20 cellular contexts compared by ENCODE assay signal in genomic region chr15:100284701-100285100, GRCh38. TPM values are rescaled to one million over a fixed set of nuclear protein-coding genes. Genes with fewer than 3 reads are reported as not detected.
DNase-seq lines count a peak whose midpoint lies in the region; ATAC-seq and TF ChIP-seq lines count a peak whose summit lies in the region.
"Had no signal": no experiment of that assay in that cellular context is flagged by ENCODE, and none has a peak within 500 bp of the region (broad histone marks: within the 10 kb centered on the region; RNA-seq: fewer than 3 reads in every experiment).

No MANE protein-coding gene starts in this region.

- H3K4me1 ChIP-seq in heart left ventricle (peaks cover 0 to 12% (median 0%) of the 10 kb centered on the region in 12 donors), mucosa of descending colon (ENCODE audit: low read depth) (no peaks in the 10 kb centered on the region), transverse colon (peaks cover 0 to 3% (median 0%) of the 10 kb centered on the region in 4 donors), PC-9 (replicated peaks; ENCODE audit: insufficient read depth) (peaks cover 23% of the 10 kb centered on the region)
- H3K4me1 ChIP-seq: parathyroid adenoma had no signal

- CTCF ChIA-PET in activated CD8-positive, alpha-beta memory T cell treated with anti-CD3 and anti-CD28 coated beads, Interleukin-2, amount 10 ng/mL, durations not matched to agents 7 days and 5 days (lab: Charles Lee) = no interaction called here
- CTCF ChIA-PET in PC-9 (lab: Charles Lee) = no interaction called here

- H4K20me1 ChIP-seq in PC-9 (ENCODE audit: insufficient read depth) = no peaks in the 10 kb centered on the region

- H3K36me3 Mint-ChIP-seq in activated CD8-positive, alpha-beta memory T cell treated with anti-CD3 and anti-CD28 coated beads, Interleukin-2, amount 10 ng/mL, durations not matched to agents 7 days and 5 days = no peaks in the 10 kb centered on the region
- H3K36me3 Mint-ChIP-seq: IgD-negative memory B cell had no signal

- H3K27me3 Mint-ChIP-seq in activated CD8-positive, alpha-beta memory T cell treated with anti-CD3 and anti-CD28 coated beads, Interleukin-2, amount 10 ng/mL, durations not matched to agents 7 days and 5 days = no peaks in the 10 kb centered on the region
- H3K27me3 Mint-ChIP-seq: CD4-positive, alpha-beta T cell; T-cell had no signal

- H3K9me2 ChIP-seq in PC-9 (ENCODE audit: insufficient read depth) = no peaks in the 10 kb centered on the region

- no peaks in the 10 kb centered on the region for H3K4me1 Mint-ChIP-seq in activated CD8-positive, alpha-beta memory T cell treated with anti-CD3 and anti-CD28 coated beads, Interleukin-2, amount 10 ng/mL, durations not matched to agents 7 days and 5 days
- H3K4me1 Mint-ChIP-seq: activated B cell treated with CpG ODN at 0.5 μM for 24 hours, IgD-negative memory B cell had no signal

- POLR2A ChIA-PET in PC-9 (lab: Charles Lee; ENCODE audit: unreplicated experiment) = interaction anchor here (0.6 kb wide), 1 partner anchor 434 kb away, joined by 3 read pairs; no protein-coding TSS in a partner anchor

- TF ChIP-seq EP300 in transverse colon (IDR thresholded peaks at IDR 0.05; ENCODE audit: low read depth) = no peak

- no peak overlapping the region for H3K4me2 ChIP-seq in PC-9

- TF ChIP-seq POLR2A in heart left ventricle (IDR thresholded peaks at IDR 0.05) (no peak), transverse colon (IDR thresholded peaks at IDR 0.05) (no peak)

- no peak overlapping the region for H3K4me3 Mint-ChIP-seq in activated CD8-positive, alpha-beta memory T cell treated with anti-CD3 and anti-CD28 coated beads, Interleukin-2, amount 10 ng/mL, durations not matched to agents 7 days and 5 days
- H3K4me3 Mint-ChIP-seq: activated B cell treated with CpG ODN at 0.5 μM for 24 hours; CD4-positive, alpha-beta T cell; IgD-negative memory B cell; T-cell had no signal

- intact Hi-C loops in heart left ventricle (cut with DNase I) = no loop called here
- intact Hi-C loops in mucosa of descending colon (cut with DNase I, micrococcal nuclease) = no loop called here
- intact Hi-C loops in transverse colon (cut with DNase I; ENCODE audit: low total_unique reads) = no loop called here
- intact Hi-C loops in PC-9 (cut with micrococcal nuclease; ENCODE audit: unreplicated experiment) = no loop called here

- no peak overlapping the region for H3K27ac Mint-ChIP-seq in activated CD8-positive, alpha-beta memory T cell treated with anti-CD3 and anti-CD28 coated beads, Interleukin-2, amount 10 ng/mL, durations not matched to agents 7 days and 5 days
- H3K27ac Mint-ChIP-seq: activated B cell treated with CpG ODN at 0.5 μM for 24 hours; CD4-positive, alpha-beta T cell; IgD-negative memory B cell; T-cell had no signal

- no TSS peak for BruUV-seq in PC-9 (replicated peaks; lab: Mats Ljungman, UMichigan)

- H3F3A ChIP-seq in PC-9 (ENCODE audit: insufficient read depth, low read depth) = peaks cover 13% of the 10 kb centered on the region; the same call in 1 of the 2 replicates

- WGBS in heart left ventricle, 4 donors = 39 to 60% (median 48%) methylated on average over 6 of the region's 6 CpGs
- 26 to 39% methylated on average over 6 of the region's 6 CpGs for WGBS in transverse colon (ENCODE audit: low coverage in 1 of 2), 2 donors

- H3K4me3 ChIP-seq in heart left ventricle (no peak overlapping the region), mucosa of descending colon (no peak overlapping the region), transverse colon (no peak overlapping the region), PC-9 (no peak overlapping the region)

- H3K79me2 ChIP-seq in PC-9 (ENCODE audit: low read depth) = no peaks in the 10 kb centered on the region
- H3K79me2 ChIP-seq: parathyroid adenoma had no signal

- H3K36me3 ChIP-seq in heart left ventricle (no peaks in the 10 kb centered on the region), mucosa of descending colon (ENCODE audit: low read depth) (no peaks in the 10 kb centered on the region), transverse colon (no peaks in the 10 kb centered on the region), PC-9 (ENCODE audit: low read depth) (no peaks in the 10 kb centered on the region)

- ATAC-seq in activated CD8-positive, alpha-beta memory T cell treated with anti-CD3 and anti-CD28 coated beads, Interleukin-2, amount 10 ng/mL, durations not matched to agents 7 days and 5 days = no peak
- peak; percentile 55 to 93 (median 74) for ATAC-seq in heart left ventricle
- peak; percentile 37 for ATAC-seq in mucosa of descending colon
- ATAC-seq: T-cell had no signal

- DNase-seq in activated CD8-positive, alpha-beta memory T cell treated with anti-CD3 and anti-CD28 coated beads for 24 hours = peak; percentile 49
- DNase-seq in activated CD8-positive, alpha-beta memory T cell treated with anti-CD3 and anti-CD28 coated beads, Interleukin-2, amount 10 ng/mL, durations not matched to agents 7 days and 5 days = no peak
- DNase-seq in heart left ventricle = peak; percentile 52 to 88 (median 83)
- DNase-seq in mucosa of descending colon = peak in 2 of 3 donors; percentile 28 to 52
- DNase-seq in transverse colon = peak; percentile 36
- DNase-seq in SKM-1 (lab: John Stamatoyannopoulos, UW; ENCODE audit: unreplicated experiment) = no peak
- DNase-seq in PC-9 = no peak
- DNase-seq in midbrain (lab: John Stamatoyannopoulos, UW) = no peak
- DNase-seq: ACHN; activated B cell treated with CpG ODN at 0.5 μM for 24 hours; activated gamma-delta T cell; amniotic stem cell; CD4-positive, alpha-beta T cell; EL; NCI-H2081; NCI-H69; stimulated activated naive CD4-positive, alpha-beta T cell treated with Interleukin-2 at 50 U/mL for 16 hours; T-cell had no signal

- peaks cover 2% of the 10 kb centered on the region for H3K9me3 Mint-ChIP-seq in activated CD8-positive, alpha-beta memory T cell treated with anti-CD3 and anti-CD28 coated beads, Interleukin-2, amount 10 ng/mL, durations not matched to agents 7 days and 5 days (ENCODE audit: low read depth)
- H3K9me3 Mint-ChIP-seq: CD4-positive, alpha-beta T cell had no signal

- H3K27ac ChIP-seq in heart left ventricle = no peak overlapping the region
- no peak overlapping the region for H3K27ac ChIP-seq in transverse colon
- H3K27ac ChIP-seq in PC-9 = no peak overlapping the region
- H3K27ac ChIP-seq: parathyroid adenoma had no signal

- no peak overlapping the region for H2AFZ ChIP-seq in PC-9
- H2AFZ ChIP-seq: parathyroid adenoma had no signal

- H3K9me3 ChIP-seq in heart left ventricle (peaks cover 0 to 5% (median 0%) of the 10 kb centered on the region in 12 donors), mucosa of descending colon (peaks cover 4% of the 10 kb centered on the region), transverse colon (no peaks in the 10 kb centered on the region), PC-9 (ENCODE audit: insufficient read depth, low read depth) (no peaks in the 10 kb centered on the region)

- no peaks in the 10 kb centered on the region for H3K27me3 ChIP-seq in heart left ventricle
- no peaks in the 10 kb centered on the region for H3K27me3 ChIP-seq in transverse colon
- H3K27me3 ChIP-seq in PC-9 (ENCODE audit: insufficient read depth, low read depth) = no peaks in the 10 kb centered on the region

- in situ Hi-C loops in transverse colon (cut with MboI; ENCODE audit: low pct_ligation_motif_present in 1 of 4, low pct_unique_long_range_greater_than_20kb in 1 of 4, low sequenced_read_pairs in 3 of 4) = no loop called here

- TF ChIP-seq CTCF in heart left ventricle (IDR thresholded peaks at IDR 0.05) (no peak), mucosa of descending colon (IDR thresholded peaks at IDR 0.05) (no peak), transverse colon (IDR thresholded peaks at IDR 0.05) (no peak), PC-9 (conservative IDR thresholded peaks at IDR 0.05) (no peak)

RNA-seq across cellular contexts. Expression of gene ADAMTS17, which starts 57.1 kb away (rescaled TPM):
- total RNA-seq in activated CD8-positive, alpha-beta memory T cell treated with anti-CD3 and anti-CD28 coated beads, Interleukin-2, amount 10 ng/mL, durations not matched to agents 7 days and 5 days = 1 to 10 TPM; 1.6 to 1.9 TPM
- total RNA-seq in heart left ventricle (1 to 10 TPM in 7 of 9 donors, under 1 TPM in 2; 0.52 to 2.4 (median 1.9) TPM), mucosa of descending colon (10 to 100 TPM in 1 of 3 donors, 1 to 10 TPM in 2; 5.2 to 13.8 (median 6.3) TPM), transverse colon (10 to 100 TPM in 1 of 4 donors, 1 to 10 TPM in 3; 6.0 to 17.6 (median 8.2) TPM), PC-9 (2021) (2.0 and 3.2 TPM in 2 replicates)
- under 1 TPM; 0.30 to 0.58 TPM for polyA plus RNA-seq in heart left ventricle
- polyA plus RNA-seq: IgD-negative memory B cell had no signal

Comparison
In these comparisons a context has a peak if more than half of its experiments do, and no peak if none do; other contexts are left out.
1. DNase-seq: peak in activated CD8-positive, alpha-beta memory T cell treated with anti-CD3 and anti-CD28 coated beads for 24 hours (single experiment), heart left ventricle (5 of 5), mucosa of descending colon (2 of 3) and transverse colon (single experiment); none in activated CD8-positive, alpha-beta memory T cell treated with anti-CD3 and anti-CD28 coated beads, Interleukin-2, amount 10 ng/mL, durations not matched to agents 7 days and 5 days (single experiment), SKM-1 (single experiment), PC-9 (0 of 2) and midbrain (single experiment).